In genomic region chr5:1830571-1831228, GRCh38 we compare ENCODE assay signal across 28 cellular contexts. TPM values are rescaled to one million over a fixed set of nuclear protein-coding genes. Genes with fewer than 3 reads are reported as not detected.
"Had no signal": no experiment of that assay in that cellular context is flagged by ENCODE, and none has a peak within 500 bp of the region (broad histone marks: within the 10 kb centered on the region; RNA-seq: fewer than 3 reads in every experiment).

No MANE protein-coding gene starts in this region.

- H3K9me3 ChIP-seq: MG63, SJCRH30, SK-N-SH had no signal

- H3K36me3 ChIP-seq: brain microvascular endothelial cell, SJCRH30 had no signal

- H3K27me3 ChIP-seq: MG63, SJCRH30 had no signal

- DNase-seq: activated B cell treated with CpG ODN at 0.5 μM for 24 hours; activated CD4-positive, alpha-beta T cell treated with anti-CD3 and anti-CD28 coated beads for 1 hour; activated CD4-positive, alpha-beta T cell treated with anti-CD3 and anti-CD28 coated beads, Interleukin-2, amount 10 ng/mL, durations not matched to agents 24 days and 14 days; activated CD4-positive, alpha-beta T cell treated with anti-CD3 and anti-CD28 coated beads, Interleukin-2, amount 50 U/mL, for 48 hours; activated CD8-positive, alpha-beta memory T cell treated with anti-CD3 and anti-CD28 coated beads, Interleukin-2, amount 10 ng/mL, durations not matched to agents 7 days and 5 days; activated gamma-delta T cell; activated naive CD4-positive, alpha-beta T cell treated with anti-CD3 and anti-CD28 coated beads, Interleukin-2, amount 10 ng/mL, durations not matched to agents 7 days and 5 days; activated naive CD8-positive, alpha-beta T cell treated with anti-CD3 and anti-CD28 coated beads for 36 hours; activated T-cell treated with anti-CD3 and anti-CD28 coated beads, Interleukin-2, amount 50 U/mL, for 24 hours; brain microvascular endothelial cell; MG63; MV-4-11; NCI-H1105; NCI-H1436; NCI-H1694 treated with DMSO at 0.1 percent for 48 hours; NCI-H2029 treated with DMSO at 0.1 percent for 48 hours; NCI-H345; NCI-H510A; NCI-H526 treated with DMSO at 0.1 percent for 48 hours; Right ventricle myocardium superior; SJCRH30; T-helper 9 cell had no signal

- H3K27ac Mint-ChIP-seq: activated B cell treated with CpG ODN at 0.5 μM for 24 hours; activated CD4-positive, alpha-beta T cell treated with anti-CD3 and anti-CD28 coated beads, Interleukin-2, amount 10 ng/mL, durations not matched to agents 24 days and 14 days; activated CD8-positive, alpha-beta memory T cell treated with anti-CD3 and anti-CD28 coated beads, Interleukin-2, amount 10 ng/mL, durations not matched to agents 7 days and 5 days; activated naive CD4-positive, alpha-beta T cell treated with anti-CD3 and anti-CD28 coated beads, Interleukin-2, amount 10 ng/mL, durations not matched to agents 7 days and 5 days; activated naive CD8-positive, alpha-beta T cell treated with anti-CD3 and anti-CD28 coated beads for 36 hours; activated T-cell treated with anti-CD3 and anti-CD28 coated beads, Interleukin-2, amount 50 U/mL, for 24 hours; activated T-helper 1 cell treated with anti-CD3 and anti-CD28 coated beads, Interleukin-12 subunit alpha, Interleukin-12 subunit beta, Interleukin-2, Interleukin-4 antibody, amounts not matched to agents 30 ng/mL and 10 ng/mL and 1 ng/mL, durations not matched to agents 14 hours and 24 hours and 36 hours had no signal

- H3K4me1 ChIP-seq: SJCRH30 had no signal

- H3K27ac ChIP-seq: brain microvascular endothelial cell, KMS-11, SJCRH30 had no signal

- H3K36me3 Mint-ChIP-seq: activated CD8-positive, alpha-beta memory T cell treated with anti-CD3 and anti-CD28 coated beads, Interleukin-2, amount 10 ng/mL, durations not matched to agents 7 days and 5 days; activated naive CD8-positive, alpha-beta T cell treated with anti-CD3 and anti-CD28 coated beads for 36 hours had no signal

- ATAC-seq: activated CD8-positive, alpha-beta memory T cell treated with anti-CD3 and anti-CD28 coated beads, Interleukin-2, amount 10 ng/mL, durations not matched to agents 7 days and 5 days had no signal

- H3K27me3 Mint-ChIP-seq: activated B cell treated with CpG ODN at 0.5 μM for 24 hours had no signal

- H3K4me3 ChIP-seq: MG63, SJCRH30 had no signal

- H3K4me1 Mint-ChIP-seq: activated B cell treated with CpG ODN at 0.5 μM for 24 hours; activated CD4-positive, alpha-beta T cell treated with anti-CD3 and anti-CD28 coated beads, Interleukin-2, amount 10 ng/mL, durations not matched to agents 24 days and 14 days; activated naive CD4-positive, alpha-beta T cell treated with anti-CD3 and anti-CD28 coated beads, Interleukin-2, amount 10 ng/mL, durations not matched to agents 7 days and 5 days; activated naive CD8-positive, alpha-beta T cell treated with anti-CD3 and anti-CD28 coated beads for 36 hours had no signal

- H3K4me3 Mint-ChIP-seq: activated B cell treated with CpG ODN at 0.5 μM for 24 hours; activated CD4-positive, alpha-beta T cell treated with anti-CD3 and anti-CD28 coated beads, Interleukin-2, amount 10 ng/mL, durations not matched to agents 24 days and 14 days; activated CD8-positive, alpha-beta memory T cell treated with anti-CD3 and anti-CD28 coated beads, Interleukin-2, amount 10 ng/mL, durations not matched to agents 7 days and 5 days; activated naive CD4-positive, alpha-beta T cell treated with anti-CD3 and anti-CD28 coated beads, Interleukin-2, amount 10 ng/mL, durations not matched to agents 7 days and 5 days; activated naive CD8-positive, alpha-beta T cell treated with anti-CD3 and anti-CD28 coated beads for 36 hours; activated T-cell treated with anti-CD3 and anti-CD28 coated beads, Interleukin-2, amount 50 U/mL, for 24 hours; activated T-helper 1 cell treated with anti-CD3 and anti-CD28 coated beads, Interleukin-12 subunit alpha, Interleukin-12 subunit beta, Interleukin-2, Interleukin-4 antibody, amounts not matched to agents 30 ng/mL and 10 ng/mL and 1 ng/mL, durations not matched to agents 14 hours and 24 hours and 36 hours had no signal

- H3K9me3 Mint-ChIP-seq: activated B cell treated with CpG ODN at 0.5 μM for 24 hours; activated CD4-positive, alpha-beta T cell treated with anti-CD3 and anti-CD28 coated beads, Interleukin-2, amount 10 ng/mL, durations not matched to agents 24 days and 14 days; activated naive CD4-positive, alpha-beta T cell treated with anti-CD3 and anti-CD28 coated beads, Interleukin-2, amount 10 ng/mL, durations not matched to agents 7 days and 5 days; activated naive CD8-positive, alpha-beta T cell treated with anti-CD3 and anti-CD28 coated beads for 36 hours; activated T-cell treated with anti-CD3 and anti-CD28 coated beads, Interleukin-2, amount 50 U/mL, for 24 hours; activated T-helper 1 cell treated with anti-CD3 and anti-CD28 coated beads, Interleukin-12 subunit alpha, Interleukin-12 subunit beta, Interleukin-2, Interleukin-4 antibody, amounts not matched to agents 30 ng/mL and 10 ng/mL and 1 ng/mL, durations not matched to agents 14 hours and 24 hours and 36 hours had no signal

RNA-seq across cellular contexts. Expression of gene IRX4, which starts 52.0 kb away (rescaled TPM):
- total RNA-seq: activated B cell treated with CpG ODN at 0.5 μM for 24 hours; activated CD4-positive, alpha-beta T cell treated with anti-CD3 and anti-CD28 coated beads, Interleukin-2, amount 10 ng/mL, durations not matched to agents 24 days and 14 days; activated CD8-positive, alpha-beta memory T cell treated with anti-CD3 and anti-CD28 coated beads, Interleukin-2, amount 10 ng/mL, durations not matched to agents 7 days and 5 days; activated naive CD8-positive, alpha-beta T cell treated with anti-CD3 and anti-CD28 coated beads for 36 hours; activated T-helper 1 cell treated with anti-CD3 and anti-CD28 coated beads, Interleukin-12 subunit alpha, Interleukin-12 subunit beta, Interleukin-2, Interleukin-4 antibody, amounts not matched to agents 30 ng/mL and 10 ng/mL and 1 ng/mL, durations not matched to agents 14 hours and 24 hours and 36 hours; OCI-LY7; RPMI7951; SJCRH30; T-helper 1 cell treated with Interleukin-12 subunit alpha and Interleukin-12 subunit beta and Interleukin-4 antibody, amounts not matched to agents 30 ng/mL and 1 ng/mL, for 36 hours had no signal
- polyA plus RNA-seq: SK-N-SH had no signal
